In genomic region chr15:65970937-65971740, GRCh38 we compare ENCODE assay signal across 1 cellular context.
A peak's percentile ranks its signal among the peaks of the same experiment; 100 is the strongest.
TF ChIP-seq lines count a peak whose summit lies in the region.

No MANE protein-coding gene starts in this region.

TF ChIP-seq in K562, 482 proteins besides CTCF, POLR2A, EP300 and RAD21 (continued from another document and continues in another):
- TF ChIP-seq CHD7 (IDR thresholded peaks at IDR 0.05; ENCODE audit: low read depth, low read length) (no peak), ATF7 (IDR thresholded peaks at IDR 0.05) (peak; percentile 85), USF2 (CRISPR knock-in tag; IDR thresholded peaks at IDR 0.05) (no peak), KAT8 (IDR thresholded peaks at IDR 0.05; ENCODE audit: low read depth) (no peak), CXXC5 (CRISPR knock-in tag; IDR thresholded peaks at IDR 0.05) (peak; percentile 55), SMAD3 (CRISPR knock-in tag; conservative IDR thresholded peaks at IDR 0.05) (peak; percentile 52), FUS (optimal IDR thresholded peaks at IDR 0.05; ENCODE audit: low read depth, low read length) (no peak), TSHZ1 (CRISPR knock-in tag; IDR thresholded peaks at IDR 0.05) (no peak), NBN (IDR thresholded peaks at IDR 0.05; ENCODE audit: low read depth) (peak; percentile 76; the same call in 1 of the 2 replicates), RBM39 (optimal IDR thresholded peaks at IDR 0.05; ENCODE audit: low read depth, low read length) (no peak), SMARCA4 (IDR thresholded peaks at IDR 0.05) (peak; percentile 79; the same call in 1 of the 2 replicates), BACH1 (tag; IDR thresholded peaks at IDR 0.05) (peak; percentile 63), L3MBTL2 (IDR thresholded peaks at IDR 0.05) (peak; percentile 85), ZNF696 (CRISPR knock-in tag; conservative IDR thresholded peaks at IDR 0.05) (no peak), CBX8 (IDR thresholded peaks at IDR 0.05; ENCODE audit: borderline replicate concordance, extremely low read depth, low read depth, low read length, poor library complexity, severe bottlenecking) (no peak), LEF1 (IDR thresholded peaks at IDR 0.05) (peak; percentile 65; the same call in 1 of the 2 replicates), MTA1 (IDR thresholded peaks at IDR 0.05; ENCODE audit: borderline replicate concordance) (peak; percentile 51; the same call in 1 of the 2 replicates), TBL1XR1 (IDR thresholded peaks at IDR 0.05; ENCODE audit: low read length in 2 of 2) (no peak), HNRNPK (IDR thresholded peaks at IDR 0.05; ENCODE audit: low read depth, low read length, poor library complexity, severe bottlenecking) (no peak), MEIS2 (IDR thresholded peaks at IDR 0.05; ENCODE audit: partially characterized antibody) (peak; percentile 2), NR2C1 (IDR thresholded peaks at IDR 0.05) (peak; percentile 32; the same call in 1 of the 2 replicates), NR2C1 (tag; IDR thresholded peaks at IDR 0.05) (peak; percentile 55; the same call in 1 of the 2 replicates), SMAD2 (IDR thresholded peaks at IDR 0.05; ENCODE audit: low read depth, low read length) (no peak), ID3 (CRISPR knock-in tag; IDR thresholded peaks at IDR 0.05) (no peak), ID3 (tag; IDR thresholded peaks at IDR 0.05) (no peak), CREB3 (tag; conservative IDR thresholded peaks at IDR 0.05; ENCODE audit: low read depth) (no peak), ETV1 (tag; conservative IDR thresholded peaks at IDR 0.05; ENCODE audit: low read depth) (peak; percentile 70), HCFC1 (IDR thresholded peaks at IDR 0.05; ENCODE audit: low read depth, low read length) (no peak), ZBTB43 (CRISPR knock-in tag; IDR thresholded peaks at IDR 0.05) (0 out of 2 replicates have a peak, but pooled peaks have one; percentile 23), HES1 (IDR thresholded peaks at IDR 0.05; ENCODE audit: low read depth) (0 out of 2 replicates have a peak, but pooled peaks have one; percentile 13), RNF219 (CRISPR knock-in tag; IDR thresholded peaks at IDR 0.05) (no peak), ZNF165 (CRISPR knock-in tag; IDR thresholded peaks at IDR 0.05; ENCODE audit: borderline replicate concordance) (no peak), ZFP36 (IDR thresholded peaks at IDR 0.05; ENCODE audit: low read depth, low read length, partially characterized antibody) (peak; percentile 51), ZNF584 (CRISPR knock-in tag; IDR thresholded peaks at IDR 0.05; ENCODE audit: low read depth) (peak; percentile 50; the same call in 1 of the 2 replicates), KDM1A (IDR thresholded peaks at IDR 0.05) (no peak), YBX1 (IDR thresholded peaks at IDR 0.05) (no peak), NR1H2 (CRISPR knock-in tag; IDR thresholded peaks at IDR 0.05) (no peak), E2F3 (CRISPR knock-in tag; IDR thresholded peaks at IDR 0.05) (no peak), HNRNPH1 (optimal IDR thresholded peaks at IDR 0.05; ENCODE audit: low read depth, low read length) (no peak), ZNF324 (CRISPR knock-in tag; IDR thresholded peaks at IDR 0.05) (no peak), POLR2B (IDR thresholded peaks at IDR 0.05; ENCODE audit: low read depth, partially characterized antibody) (peak; percentile 20), FOXA3 (CRISPR knock-in tag; conservative IDR thresholded peaks at IDR 0.05 in 1 of 2, IDR thresholded peaks at IDR 0.05 in 1 of 2) (peak; percentile 50 to 55; a peak in 2 of 4 replicates), MAFG (tag; conservative IDR thresholded peaks at IDR 0.05) (peak; percentile 40; the same call in 1 of the 2 replicates), ZNF316 (IDR thresholded peaks at IDR 0.05) (peak; percentile 65; the same call in 1 of the 2 replicates), ZNF707 (CRISPR knock-in tag; conservative IDR thresholded peaks at IDR 0.05) (no peak)
